In genomic region chr13:110676511-110677204, GRCh38 we compare ENCODE assay signal across 10 cellular contexts. TPM values are rescaled to one million over a fixed set of nuclear protein-coding genes. Genes with fewer than 3 reads are reported as not detected.
A peak's percentile ranks its signal among the peaks of the same experiment; 100 is the strongest.
DNase-seq lines count a peak whose midpoint lies in the region; ATAC-seq and TF ChIP-seq lines count a peak whose summit lies in the region.
"Had no signal": no experiment of that assay in that cellular context is flagged by ENCODE, and none has a peak within 500 bp of the region (broad histone marks: within the 10 kb centered on the region; RNA-seq: fewer than 3 reads in every experiment).

No MANE protein-coding gene starts in this region.

- no peaks in the 10 kb centered on the region for H3K27me3 Mint-ChIP-seq in activated naive CD4-positive, alpha-beta T cell treated with anti-CD3 and anti-CD28 coated beads, Interleukin-2, amount 10 ng/mL, durations not matched to agents 7 days and 5 days
- no peaks in the 10 kb centered on the region for H3K27me3 Mint-ChIP-seq in T-helper 17 cell
- H3K27me3 Mint-ChIP-seq in neural progenitor cell (ENCODE audit: insufficient read depth, low read depth) = no peaks in the 10 kb centered on the region

- no peaks in the 10 kb centered on the region for H3K79me2 ChIP-seq in neural progenitor cell (ENCODE audit: low read depth)

- H3K4me3 ChIP-seq in neural progenitor cell (no peak overlapping the region), BE2C (ENCODE audit: low read depth, low read length) (no peak overlapping the region)
- H3K4me3 ChIP-seq: SK-N-MC had no signal

- H3K27me3 ChIP-seq in neural progenitor cell = no peaks in the 10 kb centered on the region
- H3K27me3 ChIP-seq in BE2C = no peaks in the 10 kb centered on the region

- no peak overlapping the region for H2AFZ ChIP-seq in neural progenitor cell (replicated peaks)

- no peaks in the 10 kb centered on the region for H3K4me1 Mint-ChIP-seq in activated naive CD4-positive, alpha-beta T cell treated with anti-CD3 and anti-CD28 coated beads, Interleukin-2, amount 10 ng/mL, durations not matched to agents 7 days and 5 days
- H3K4me1 Mint-ChIP-seq in T-helper 17 cell (peaks cover 18% of the 10 kb centered on the region), neural progenitor cell (no peaks in the 10 kb centered on the region)

- H3K9ac ChIP-seq in neural progenitor cell = no peak overlapping the region

- no peaks in the 10 kb centered on the region for H3F3A ChIP-seq in neural progenitor cell (ENCODE audit: low read depth)

- H3K4me1 ChIP-seq in neural progenitor cell (no peaks in the 10 kb centered on the region), BE2C (no peaks in the 10 kb centered on the region)

- peaks cover 50 to 68% of the 10 kb centered on the region in 2 donors for H3K36me3 Mint-ChIP-seq in activated naive CD4-positive, alpha-beta T cell treated with anti-CD3 and anti-CD28 coated beads, Interleukin-2, amount 50 U/mL, for 72 hours
- peaks cover 54% of the 10 kb centered on the region for H3K36me3 Mint-ChIP-seq in activated naive CD4-positive, alpha-beta T cell treated with anti-CD3 and anti-CD28 coated beads, Interleukin-2, amount 10 ng/mL, durations not matched to agents 7 days and 5 days
- peaks cover 6% of the 10 kb centered on the region for H3K36me3 Mint-ChIP-seq in T-helper 17 cell (ENCODE audit: low read depth)
- peaks cover 53% of the 10 kb centered on the region for H3K36me3 Mint-ChIP-seq in neural progenitor cell

- H3K4me2 ChIP-seq in neural progenitor cell = no peak overlapping the region

- no peak overlapping the region for H3K4me3 Mint-ChIP-seq in activated naive CD4-positive, alpha-beta T cell treated with anti-CD3 and anti-CD28 coated beads, Interleukin-2, amount 10 ng/mL, durations not matched to agents 7 days and 5 days
- H3K4me3 Mint-ChIP-seq in T-helper 17 cell (peak overlapping the region; percentile 64), neural progenitor cell (no peak overlapping the region)

- H3K9me3 ChIP-seq in T-helper 17 cell (ENCODE audit: control insufficient read depth, low read length, poor library complexity, severe bottlenecking) (no peaks in the 10 kb centered on the region), neural progenitor cell (ENCODE audit: low read depth) (no peaks in the 10 kb centered on the region), BE2C (no peaks in the 10 kb centered on the region)

- H3K27ac ChIP-seq in neural progenitor cell = no peak overlapping the region
- H3K27ac ChIP-seq: C4-2B, SK-N-MC had no signal

- no peak for TF ChIP-seq CTCF in neural progenitor cell (IDR thresholded peaks at IDR 0.05)
- no peak for TF ChIP-seq CTCF in BE2C (IDR thresholded peaks at IDR 0.05; ENCODE audit: low read depth, low read length)

- peak overlapping the region; percentile 47 to 73 for H3K27ac Mint-ChIP-seq in activated naive CD4-positive, alpha-beta T cell treated with anti-CD3 and anti-CD28 coated beads, Interleukin-2, amount 50 U/mL, for 72 hours
- no peak overlapping the region for H3K27ac Mint-ChIP-seq in activated naive CD4-positive, alpha-beta T cell treated with anti-CD3 and anti-CD28 coated beads, Interleukin-2, amount 10 ng/mL, durations not matched to agents 7 days and 5 days
- H3K27ac Mint-ChIP-seq in T-helper 17 cell = peak overlapping the region; percentile 79
- no peak overlapping the region for H3K27ac Mint-ChIP-seq in neural progenitor cell

- H3K9me3 Mint-ChIP-seq in activated naive CD4-positive, alpha-beta T cell treated with anti-CD3 and anti-CD28 coated beads, Interleukin-2, amount 50 U/mL, for 72 hours = peaks cover 0 to 4% of the 10 kb centered on the region in 2 donors
- no peaks in the 10 kb centered on the region for H3K9me3 Mint-ChIP-seq in activated naive CD4-positive, alpha-beta T cell treated with anti-CD3 and anti-CD28 coated beads, Interleukin-2, amount 10 ng/mL, durations not matched to agents 7 days and 5 days
- H3K9me3 Mint-ChIP-seq in neural progenitor cell = peaks cover 15% of the 10 kb centered on the region

- peak; percentile 70 to 72 for ATAC-seq in activated naive CD4-positive, alpha-beta T cell treated with anti-CD3 and anti-CD28 coated beads, Interleukin-2, amount 50 U/mL, for 72 hours
- ATAC-seq in HG02884 (IDR thresholded peaks at IDR 0.05; ENCODE audit: unreplicated experiment) (peak; percentile 70), T-helper 17 cell (peak; percentile 65)

- DNase-seq in activated naive CD4-positive, alpha-beta T cell treated with anti-CD3 and anti-CD28 coated beads, Interleukin-2, amount 50 U/mL, for 72 hours (ENCODE audit: low spot score in 2 of 2) = no peak
- no peak for DNase-seq in activated naive CD4-positive, alpha-beta T cell treated with anti-CD3 and anti-CD28 coated beads, Interleukin-2, amount 10 ng/mL, durations not matched to agents 7 days and 5 days
- DNase-seq in T-helper 17 cell (no peak), neural progenitor cell (ENCODE audit: low spot score) (no peak), NCI-H526 (lab: John Stamatoyannopoulos, UW) (no peak), BE2C (no peak)
- peak; percentile 11 for DNase-seq in stimulated activated CD8-positive, alpha-beta memory T cell treated with anti-CD3 and anti-CD28 coated beads, Interleukin-4, amount 100 ng/mL, for 24 hours (ENCODE audit: low read depth)

- no peaks in the 10 kb centered on the region for H3K36me3 ChIP-seq in neural progenitor cell
- H3K36me3 ChIP-seq in BE2C = peaks cover 26% of the 10 kb centered on the region

- H4K20me1 ChIP-seq in neural progenitor cell (ENCODE audit: low read depth) = no peaks in the 10 kb centered on the region

- CTCF ChIA-PET in activated naive CD4-positive, alpha-beta T cell treated with anti-CD3 and anti-CD28 coated beads, Interleukin-2, amount 10 ng/mL, durations not matched to agents 7 days and 5 days (lab: Charles Lee) = no interaction called here

RNA-seq across cellular contexts. Expression of gene CARS2, which starts 29.3 kb away (rescaled TPM):
- total RNA-seq in activated naive CD4-positive, alpha-beta T cell treated with anti-CD3 and anti-CD28 coated beads, Interleukin-2, amount 50 U/mL, for 72 hours = 10 to 100 TPM; 36.1 to 71.8 TPM
- total RNA-seq in T-helper 17 cell (10 to 100 TPM; 57.7 to 74.6 TPM), neural progenitor cell (ENCODE audit: low replicate concordance) (50.0 and 61.4 TPM in 2 replicates)
- polyA plus RNA-seq in BE2C (2012; ENCODE audit: insufficient read depth, insufficient read length, low read depth) = 69.1 TPM

RNA-seq across cellular contexts. Expression of gene ING1, which starts 36.8 kb away (rescaled TPM):
- total RNA-seq in activated naive CD4-positive, alpha-beta T cell treated with anti-CD3 and anti-CD28 coated beads, Interleukin-2, amount 50 U/mL, for 72 hours = 10 to 100 TPM; 19.6 to 26.7 TPM
- 10 to 100 TPM; 15.2 to 15.3 TPM for total RNA-seq in T-helper 17 cell
- total RNA-seq in neural progenitor cell (ENCODE audit: low replicate concordance) = 14.7 and 24.3 TPM in 2 replicates
- 23.4 TPM for polyA plus RNA-seq in BE2C (2012; ENCODE audit: insufficient read depth, insufficient read length, low read depth)

Comparison
In these comparisons a context has a peak if more than half of its experiments do, and no peak if none do; other contexts are left out.
1. H3K27ac Mint-ChIP-seq: peak in activated naive CD4-positive, alpha-beta T cell treated with anti-CD3 and anti-CD28 coated beads, Interleukin-2, amount 50 U/mL, for 72 hours (2 of 2) and T-helper 17 cell (single experiment); none in activated naive CD4-positive, alpha-beta T cell treated with anti-CD3 and anti-CD28 coated beads, Interleukin-2, amount 10 ng/mL, durations not matched to agents 7 days and 5 days (single experiment) and neural progenitor cell (single experiment).
2. Peak in every context shown above with its lines, with median percentiles within 50 percentile points of each other: ATAC-seq.